Comparison of ENCODE assay signal across 12 cellular contexts in genomic region chr11:129192150-129192549, GRCh38. TPM values are rescaled to one million over a fixed set of nuclear protein-coding genes. Genes with fewer than 3 reads are reported as not detected.
DNase-seq lines count a peak whose midpoint lies in the region; ATAC-seq, FAIRE-seq and TF ChIP-seq lines count a peak whose summit lies in the region.
"Had no signal": no experiment of that assay in that cellular context is flagged by ENCODE, and none has a peak within 500 bp of the region (broad histone marks: within the 10 kb centered on the region; RNA-seq: fewer than 3 reads in every experiment).

TSS of gene ARHGAP32 (minus strand) at chr11:129192325. CDS start at chr11:129192198, 127 bp downstream.

- no peak for FAIRE-seq in A549 (lab: Jason Lieb, UNC)
- FAIRE-seq: GM18507 had no signal

- intact Hi-C loops in natural killer cell (cut with micrococcal nuclease) (no loop called here), Right ventricle myocardium superior (cut with DNase I) (no loop called here)

- TF ChIP-seq POLR2A in A549 (IDR thresholded peaks at IDR 0.05; ENCODE audit: low read length) = no peak

- H3K27ac ChIP-seq in A549 = no peak within 1 kb of the TSS; a peak in 2 of 6 replicates

- DNase-seq in A549 (ENCODE audit: low read depth in 1 of 2, low spot score in 1 of 2) (peak in 1 of 2 experiments; percentile 8), M059J (ENCODE audit: low read depth) (peak; percentile 70), natural killer cell (no peak), SHP77 treated with DMSO at 0.1 percent for 48 hours (lab: John Stamatoyannopoulos, UW) (no peak), NCI-H526 (lab: John Stamatoyannopoulos, UW) (no peak), Right ventricle myocardium superior (no peak)
- DNase-seq: C1 segment of cervical spinal cord; cortex of kidney; stimulated activated CD4-positive, alpha-beta T cell treated with anti-CD3 and anti-CD28 coated beads, Interleukin-2, amount 100 ng/mL, for 24 hours had no signal

- H3K4me1 ChIP-seq in A549 (peaks cover 32% of the 10 kb centered on the region), endocrine pancreas (ENCODE audit: control insufficient read depth, insufficient read depth, low read length) (peaks cover 23% of the 10 kb centered on the region)

- H3K9ac ChIP-seq in endocrine pancreas (ENCODE audit: control insufficient read depth, insufficient read depth, low read length) = no peak within 1 kb of the TSS

- H3K27me3 ChIP-seq in endocrine pancreas (ENCODE audit: control insufficient read depth, insufficient read depth, low read length) = no peaks in the 10 kb centered on the region

- no peak within 1 kb of the TSS for H3K27ac Mint-ChIP-seq in natural killer cell

- no peaks in the 10 kb centered on the region for H3K27me3 Mint-ChIP-seq in natural killer cell (ENCODE audit: low read depth in 2 of 2)

- H3K4me3 ChIP-seq in A549 (no peak within 1 kb of the TSS), endocrine pancreas (ENCODE audit: control insufficient read depth, insufficient read depth, low read length) (peak within 1 kb of the TSS; percentile 45)

- TF ChIP-seq CTCF in A549 (IDR thresholded peaks at IDR 0.05) (no peak), natural killer cell (IDR thresholded peaks at IDR 0.05) (no peak)

- CTCF ChIA-PET in A549 (lab: Yijun Ruan, JAX) = no interaction called here

- no peak within 1 kb of the TSS for H3K4me3 Mint-ChIP-seq in natural killer cell

- peaks cover 0 to under 1% of the 10 kb centered on the region in 2 donors for H3K9me3 Mint-ChIP-seq in natural killer cell

- H3K36me3 Mint-ChIP-seq in natural killer cell = no peaks in the 10 kb centered on the region

- H3K36me3 ChIP-seq in endocrine pancreas (ENCODE audit: control insufficient read depth, insufficient read depth, low read length) = no peaks in the 10 kb centered on the region

- no peaks in the 10 kb centered on the region for H3K4me1 Mint-ChIP-seq in natural killer cell

- 0 out of 3 replicates have a peak within 1 kb of the TSS, but pooled peaks have one; percentile 15 for H3K4me2 ChIP-seq in A549

- H3K9me3 ChIP-seq in A549 (no peaks in the 10 kb centered on the region), endocrine pancreas (ENCODE audit: control insufficient read depth, low read length) (no peaks in the 10 kb centered on the region)

- ATAC-seq in A549 (peak; percentile 24 to 65; a peak in 4 of 6 replicates), natural killer cell (peak; percentile 87 to 99 (median 99)), GM18867 (IDR thresholded peaks at IDR 0.05; ENCODE audit: unreplicated experiment) (no peak), Right ventricle myocardium superior (ENCODE audit: poor library complexity) (no peak)

- TF ChIP-seq RAD21 in A549 (conservative IDR thresholded peaks at IDR 0.05 in 1 of 2, IDR thresholded peaks at IDR 0.05 in 1 of 2) = no peak

- TF ChIP-seq EP300 in A549 (IDR thresholded peaks at IDR 0.05) = no peak

- POLR2A ChIA-PET in A549 (lab: Yijun Ruan, JAX) = no interaction called here

- WGBS in A549 (ENCODE audit: missing lambda C conversion rate) = 84% methylated on average over 2 of the region's 2 CpGs

TF ChIP-seq in A549, 52 proteins besides CTCF, POLR2A, EP300 and RAD21:
- TF ChIP-seq RCOR1 (IDR thresholded peaks at IDR 0.05; ENCODE audit: low read depth, low read length) = no peak
- TF ChIP-seq HOXA7 (CRISPR knock-in tag; IDR thresholded peaks at IDR 0.05) = no peak
- no peak for TF ChIP-seq CHD2 (IDR thresholded peaks at IDR 0.05; ENCODE audit: low read length, partially characterized antibody)
TF ChIP-seq in A549: peak in this region for 0.

RNA-seq across cellular contexts. Expression of gene ARHGAP32, which starts in this region (rescaled TPM):
- polyA plus RNA-seq in A549 (2011; rRNA removed) (9.0 and 13.2 TPM in 2 replicates), A549 (2017; fragmentation: RNase III; extraction: RNeasy Plus Mini Kit Qiagen cat#74134 plus additional on column Dnase treatment) (3.5 to 4.4 TPM (median 4.3 TPM) in 3 replicates)
- polyA plus RNA-seq in A549 (2012; cell fraction: cytosol; rRNA removed) = 2.7 and 3.4 TPM in 2 replicates
- 4.8 and 5.9 TPM in 2 replicates for polyA plus RNA-seq in A549 (2012; cell fraction: nucleus; rRNA removed)
- polyA minus RNA-seq in A549 (2011; rRNA and poly(A)+ RNA removed) = 28.5 and 35.9 TPM in 2 replicates
- total RNA-seq in M059J (2014; rRNA removed; shearing (Covaris generic)) = 4.4 and 8.5 TPM in 2 replicates
- total RNA-seq in natural killer cell (1 to 10 TPM; 2.5 to 4.6 (median 2.7) TPM), Right ventricle myocardium superior (5.7 TPM)

Comparison
In these comparisons a context has a peak if more than half of its experiments do, and no peak if none do; other contexts are left out.
1. ATAC-seq: peak in A549 (2 of 2) and natural killer cell (3 of 3); none in GM18867 (single experiment) and Right ventricle myocardium superior (single experiment).